Comparison of ENCODE assay signal across 22 cellular contexts in genomic region chr9:137234055-137234697, GRCh38. TPM values are rescaled to one million over a fixed set of nuclear protein-coding genes. Genes with fewer than 3 reads are reported as not detected.
DNase-seq lines count a peak whose midpoint lies in the region; ATAC-seq, FAIRE-seq and TF ChIP-seq lines count a peak whose summit lies in the region.
"Had no signal": no experiment of that assay in that cellular context is flagged by ENCODE, and none has a peak within 500 bp of the region (broad histone marks: within the 10 kb centered on the region; RNA-seq: fewer than 3 reads in every experiment).

No MANE protein-coding gene starts in this region.

- TF ChIP-seq CTCF in K562 (IDR thresholded peaks at IDR 0.05 in 2 of 3, conservative IDR thresholded peaks at IDR 0.05 in 1 of 3; ENCODE audit: insufficient read depth in 2 of 3, low read depth in 1 of 3, low read length in 3 of 3) (no peak), RWPE1 (conservative IDR thresholded peaks at IDR 0.05; ENCODE audit: low read depth) (no peak)

- intact Hi-C loops in K562 (cut with micrococcal nuclease): no loop called here

- DNase-seq in NCI-H82 (lab: John Stamatoyannopoulos, UW) (peak; percentile 22), NCI-H82 treated with DMSO at 0.1 percent for 48 hours (lab: John Stamatoyannopoulos, UW; ENCODE audit: unreplicated experiment) (no peak), Karpas-422 (no peak), K562 (ENCODE audit: extremely low read depth in 1 of 4, low spot score in 3 of 4) (peak in 3 of 4 experiments; percentile 26 to 35 (median 28)), H4 (ENCODE audit: low spot score) (no peak), RWPE1 (ENCODE audit: low spot score) (no peak)
- DNase-seq: C1 segment of cervical spinal cord; CD8-positive, alpha-beta memory T cell; DMS79 treated with DMSO at 0.1 percent for 48 hours; HCEC 1CT; MM.1S; NCI-H1092 treated with DMSO at 0.1 percent for 48 hours; NCI-H187; NCI-H526; PC-3 had no signal

- in situ Hi-C loops in K562 (cut with MboI): loop anchor here (25.0 kb wide), 1 partner anchor 447 kb away; the partner anchor contains the start of genes CCDC183 and TMEM141

- no peak for ATAC-seq in K562
- no peak for ATAC-seq in HG02763 (IDR thresholded peaks at IDR 0.05; ENCODE audit: unreplicated experiment)
- ATAC-seq: PC-3 had no signal

- TF ChIP-seq POLR2A in K562 (conservative IDR thresholded peaks at IDR 0.05): no peak

- no peaks in the 10 kb centered on the region for H3K9me2 ChIP-seq in Karpas-422 (replicated peaks; ENCODE audit: insufficient read depth, low read length)

- H3K9me3 ChIP-seq in Karpas-422 (ENCODE audit: low read length) (no peaks in the 10 kb centered on the region), K562 (replicated peaks; ENCODE audit: control insufficient read depth, insufficient read depth, low read depth, low read length) (no peaks in the 10 kb centered on the region)

- POLR2A ChIA-PET in K562 (lab: Yijun Ruan, JAX): interaction anchor here (0.7 kb wide), 1 partner anchor 45 kb away, joined by 3 read pairs; no protein-coding TSS in a partner anchor
- POLR2A ChIA-PET in RWPE1 (lab: Yijun Ruan, JAX; ENCODE audit: low non-redundant PET): interaction anchor here (0.6 kb wide), 1 partner anchor 51 kb away, joined by 4 read pairs; no protein-coding TSS in a partner anchor

- CTCF ChIA-PET in K562 (lab: Yijun Ruan, JAX; ENCODE audit: low intra/inter-chr PET ratio) (no interaction called here), RWPE1 (lab: Yijun Ruan, JAX) (interaction anchor here (0.9 to 1.7 kb wide), 4 partner anchors 21 to 189 kb away, joined by 3 to 4 read pairs (median 3); partner anchors contain the start of genes EXD3 and NOXA1)

- H3K4me1 ChIP-seq in Karpas-422 (ENCODE audit: low read length) (peaks cover 45% of the 10 kb centered on the region), K562 (replicated peaks in 1 of 2; ENCODE audit: control insufficient read depth in 2 of 2, insufficient read depth in 2 of 2, low read length in 2 of 2) (peaks cover 16 to 100% of the 10 kb centered on the region in 2 experiments)

- H3K36me3 ChIP-seq in Karpas-422 (ENCODE audit: insufficient read depth, low read length) (no peaks in the 10 kb centered on the region), K562 (ENCODE audit: control insufficient read depth, insufficient read depth, low read length) (peaks cover 4% of the 10 kb centered on the region; the same call in 1 of the 3 replicates)

- H3K79me2 ChIP-seq in Karpas-422 (ENCODE audit: low read length): no peaks in the 10 kb centered on the region
- H3K79me2 ChIP-seq in K562 (ENCODE audit: control insufficient read depth, insufficient read depth, low read length): peaks cover 14% of the 10 kb centered on the region

- H3K4me3 ChIP-seq in Karpas-422 (ENCODE audit: low read length) (peak overlapping the region; percentile 45; the same call in 1 of the 2 replicates), K562 (no peak overlapping the region)

- H3K4me2 ChIP-seq in Karpas-422 (ENCODE audit: low read depth, low read length, poor library complexity, severe bottlenecking): peak overlapping the region; percentile 70
- H3K4me2 ChIP-seq in K562 (ENCODE audit: insufficient read depth, low read length): no peak overlapping the region

- no TSS peak for BruUV-seq in K562 (replicated peaks; lab: Mats Ljungman, UMichigan)

- H2AFZ ChIP-seq in Karpas-422 (ENCODE audit: low read length): no peak overlapping the region
- no peak overlapping the region for H2AFZ ChIP-seq in K562 (ENCODE audit: low read depth, low read length)

- no peak for TF ChIP-seq RAD21 in K562 (CRISPR knock-in tag; conservative IDR thresholded peaks at IDR 0.05 in 1 of 2, IDR thresholded peaks at IDR 0.05 in 1 of 2)

- H3K27ac ChIP-seq in Karpas-422 (ENCODE audit: low read length): no peak overlapping the region
- no peak overlapping the region for H3K27ac ChIP-seq in K562 (ENCODE audit: extremely low read depth, low read depth, low read length)
- no peak overlapping the region for H3K27ac ChIP-seq in RWPE1

- H4K20me1 ChIP-seq in Karpas-422 (ENCODE audit: insufficient read depth, low read depth, low read length) (peaks cover 35% of the 10 kb centered on the region; the same call in 1 of the 2 replicates), K562 (replicated peaks; ENCODE audit: control insufficient read depth, insufficient read depth, low read length) (no peaks in the 10 kb centered on the region)

- 57% methylated on average over 23 of the region's 40 CpGs for WGBS in K562 (ENCODE audit: insufficient coverage, low coverage, missing lambda C conversion rate)

- FAIRE-seq in K562 (lab: Jason Lieb, UNC): no peak
- FAIRE-seq: A204.1, D721Med, HTR-8/SVneo had no signal

- H3K27me3 ChIP-seq in Karpas-422 (ENCODE audit: low read length) (no peaks in the 10 kb centered on the region), K562 (ENCODE audit: control insufficient read depth in 2 of 2, insufficient read depth in 2 of 2, low read length in 2 of 2) (no peaks in the 10 kb centered on the region)

- H3K9ac ChIP-seq in Karpas-422 (ENCODE audit: low read length) (peak overlapping the region; percentile 43), K562 (ENCODE audit: insufficient read depth in 1 of 2, low read depth in 2 of 2, low read length in 2 of 2) (peak overlapping the region in 1 of 2 experiments; percentile 76; a peak in 2 of 4 replicates)

- peaks cover 4% of the 10 kb centered on the region for H3K9me1 ChIP-seq in K562 (ENCODE audit: control insufficient read depth, insufficient read depth, low read length)

- TF ChIP-seq EP300 in K562 (IDR thresholded peaks at IDR 0.05; ENCODE audit: low read length): no peak

RNA-seq across cellular contexts. Expression of gene SLC34A3, which starts 3.5 kb away (rescaled TPM):
- not detected in 2 replicates for total RNA-seq in Karpas-422 (2014; rRNA removed; shearing (Covaris generic); ENCODE audit: low replicate concordance)
- total RNA-seq in K562 (2011; cell fraction: chromatin; rRNA removed; ENCODE audit: low replicate concordance): not detected in 2 replicates
- total RNA-seq in K562 (2011; cell fraction: nucleolus; rRNA removed): not detected in 2 replicates
- not detected in 2 replicates for total RNA-seq in K562 (2011; cell fraction: nucleoplasm; rRNA removed)
- not detected in 2 replicates for total RNA-seq in K562 (2014; rRNA removed)
- total RNA-seq in K562 (2014; rRNA removed; fragmentation: Illumina TruSeq; extraction: Trizol): not detected in 2 replicates
- not detected in 2 replicates for total RNA-seq in K562 (2015; rRNA removed; fragmentation: Illumina TruSeq; extraction: Trizol)
- total RNA-seq in K562 (2021): not detected in 2 replicates
- not detected in 2 replicates for polyA plus RNA-seq in K562 (2011; rRNA removed)
- polyA plus RNA-seq in K562 (2011; cell fraction: cytosol; rRNA removed): 0.03 TPM in 1 of 2 replicates, not detected in the other
- not detected in 2 replicates for polyA plus RNA-seq in K562 (2011; cell fraction: nucleus; rRNA removed)
- polyA plus RNA-seq in K562 (2012): 0.09 and 0.21 TPM in 2 replicates
- polyA plus RNA-seq in K562 (2014; fragmentation: Illumina TruSeq; extraction: Trizol): not detected in 2 replicates
- polyA plus RNA-seq in K562 (2014; fragmentation: Nextera tagmentation; extraction: Ambion mirVana): not detected
- polyA plus RNA-seq in K562 (2014; rRNA removed): not detected in 2 replicates
- polyA minus RNA-seq in K562 (2011; rRNA and poly(A)+ RNA removed): not detected in 2 replicates
- polyA minus RNA-seq in K562 (2011; cell fraction: cytosol; rRNA and poly(A)+ RNA removed): not detected in 2 replicates
- polyA minus RNA-seq in K562 (2011; cell fraction: nucleus; rRNA and poly(A)+ RNA removed): not detected in 2 replicates
- total RNA-seq in H4 (2014; rRNA removed; shearing (Covaris generic)): not detected in 2 replicates
- total RNA-seq: CD8-positive, alpha-beta memory T cell; G401 had no signal
- polyA plus RNA-seq: CD8-positive, alpha-beta memory T cell; IgD-negative memory B cell had no signal

RNA-seq across cellular contexts. Expression of gene RNF224, which starts 6.9 kb away (rescaled TPM):
- total RNA-seq in Karpas-422 (2014; rRNA removed; shearing (Covaris generic); ENCODE audit: low replicate concordance): 0.37 TPM in 1 of 2 replicates, not detected in the other
- 0.25 TPM in 1 of 2 replicates, not detected in the other for total RNA-seq in K562 (2011; cell fraction: chromatin; rRNA removed; ENCODE audit: low replicate concordance)
- 0.17 and 0.26 TPM in 2 replicates for total RNA-seq in K562 (2011; cell fraction: nucleolus; rRNA removed)
- total RNA-seq in K562 (2011; cell fraction: nucleoplasm; rRNA removed): not detected in 2 replicates
- 0.16 TPM in 1 of 2 replicates, not detected in the other for total RNA-seq in K562 (2014; rRNA removed)
- total RNA-seq in K562 (2014; rRNA removed; fragmentation: Illumina TruSeq; extraction: Trizol): not detected in 2 replicates
- total RNA-seq in K562 (2015; rRNA removed; fragmentation: Illumina TruSeq; extraction: Trizol): not detected in 2 replicates
- total RNA-seq in K562 (2021): not detected in 2 replicates
- polyA plus RNA-seq in K562 (2011; rRNA removed): 0.04 TPM in 1 of 2 replicates, not detected in the other
- polyA plus RNA-seq in K562 (2011; cell fraction: cytosol; rRNA removed): 0.18 TPM in 1 of 2 replicates, not detected in the other
- 0.10 and 0.16 TPM in 2 replicates for polyA plus RNA-seq in K562 (2011; cell fraction: nucleus; rRNA removed)
- 0.25 and 0.58 TPM in 2 replicates for polyA plus RNA-seq in K562 (2012)
- polyA plus RNA-seq in K562 (2014; fragmentation: Illumina TruSeq; extraction: Trizol): not detected in 2 replicates
- not detected for polyA plus RNA-seq in K562 (2014; fragmentation: Nextera tagmentation; extraction: Ambion mirVana)
- polyA plus RNA-seq in K562 (2014; rRNA removed): not detected in 2 replicates
- not detected in 2 replicates for polyA minus RNA-seq in K562 (2011; rRNA and poly(A)+ RNA removed)
- polyA minus RNA-seq in K562 (2011; cell fraction: cytosol; rRNA and poly(A)+ RNA removed): not detected in 2 replicates
- not detected in 2 replicates for polyA minus RNA-seq in K562 (2011; cell fraction: nucleus; rRNA and poly(A)+ RNA removed)
- total RNA-seq in H4 (2014; rRNA removed; shearing (Covaris generic)): not detected in 2 replicates
- total RNA-seq: CD8-positive, alpha-beta memory T cell; G401 had no signal
- polyA plus RNA-seq: CD8-positive, alpha-beta memory T cell; IgD-negative memory B cell had no signal

RNA-seq across cellular contexts. Expression of gene TUBB4B, which starts 6.9 kb away (rescaled TPM):
- total RNA-seq in Karpas-422 (2014; rRNA removed; shearing (Covaris generic); ENCODE audit: low replicate concordance): 97.1 and 152 TPM in 2 replicates
- total RNA-seq in K562 (2011; cell fraction: chromatin; rRNA removed; ENCODE audit: low replicate concordance): 122 and 317 TPM in 2 replicates
- 269 and 300 TPM in 2 replicates for total RNA-seq in K562 (2011; cell fraction: nucleolus; rRNA removed)
- total RNA-seq in K562 (2011; cell fraction: nucleoplasm; rRNA removed): 142 and 195 TPM in 2 replicates
- total RNA-seq in K562 (2014; rRNA removed) (264 and 325 TPM in 2 replicates), K562 (2014; rRNA removed; fragmentation: Illumina TruSeq; extraction: Trizol) (86.3 and 117 TPM in 2 replicates), K562 (2015; rRNA removed; fragmentation: Illumina TruSeq; extraction: Trizol) (287 and 291 TPM in 2 replicates), K562 (2021) (425 and 437 TPM in 2 replicates)
- polyA plus RNA-seq in K562 (2011; rRNA removed) (268 and 271 TPM in 2 replicates), K562 (2014; fragmentation: Illumina TruSeq; extraction: Trizol) (393 and 490 TPM in 2 replicates), K562 (2014; fragmentation: Nextera tagmentation; extraction: Ambion mirVana) (10 to 100 TPM; 24.1 to 51.3 TPM), K562 (2014; rRNA removed) (426 and 443 TPM in 2 replicates)
- 337 and 660 TPM in 2 replicates for polyA plus RNA-seq in K562 (2011; cell fraction: cytosol; rRNA removed)
- 333 and 371 TPM in 2 replicates for polyA plus RNA-seq in K562 (2011; cell fraction: nucleus; rRNA removed)
- polyA plus RNA-seq in K562 (2012): 429 and 432 TPM in 2 replicates
- 130 and 204 TPM in 2 replicates for polyA minus RNA-seq in K562 (2011; rRNA and poly(A)+ RNA removed)
- 222 and 247 TPM in 2 replicates for polyA minus RNA-seq in K562 (2011; cell fraction: cytosol; rRNA and poly(A)+ RNA removed)
- 108 and 161 TPM in 2 replicates for polyA minus RNA-seq in K562 (2011; cell fraction: nucleus; rRNA and poly(A)+ RNA removed)
- 164 and 180 TPM in 2 replicates for total RNA-seq in H4 (2014; rRNA removed; shearing (Covaris generic))

RNA-seq across cellular contexts. Expression of gene CYSRT1, which starts 9.2 kb away (rescaled TPM):
- 0.75 and 1.2 TPM in 2 replicates for total RNA-seq in Karpas-422 (2014; rRNA removed; shearing (Covaris generic); ENCODE audit: low replicate concordance)
- total RNA-seq in K562 (2011; cell fraction: chromatin; rRNA removed; ENCODE audit: low replicate concordance): 1.2 TPM in 1 of 2 replicates, not detected in the other
- total RNA-seq in K562 (2011; cell fraction: nucleolus; rRNA removed): 0.92 and 1.2 TPM in 2 replicates
- total RNA-seq in K562 (2011; cell fraction: nucleoplasm; rRNA removed): 0.46 and 0.51 TPM in 2 replicates
- total RNA-seq in K562 (2014; rRNA removed): 0.41 and 0.73 TPM in 2 replicates
- total RNA-seq in K562 (2014; rRNA removed; fragmentation: Illumina TruSeq; extraction: Trizol): not detected in 2 replicates
- 0.22 and 0.60 TPM in 2 replicates for total RNA-seq in K562 (2015; rRNA removed; fragmentation: Illumina TruSeq; extraction: Trizol)
- 0.22 and 0.60 TPM in 2 replicates for total RNA-seq in K562 (2021)
- 0.24 and 0.91 TPM in 2 replicates for polyA plus RNA-seq in K562 (2011; rRNA removed)
- polyA plus RNA-seq in K562 (2011; cell fraction: cytosol; rRNA removed): 0.66 and 2.3 TPM in 2 replicates
- polyA plus RNA-seq in K562 (2011; cell fraction: nucleus; rRNA removed): 0.42 and 0.61 TPM in 2 replicates
- 0.47 and 1.4 TPM in 2 replicates for polyA plus RNA-seq in K562 (2012)
- polyA plus RNA-seq in K562 (2014; fragmentation: Illumina TruSeq; extraction: Trizol): 0.32 TPM in 1 of 2 replicates, not detected in the other
- under 1 TPM in 1 of 2 experiments, not detected in 1; 0.04 TPM for polyA plus RNA-seq in K562 (2014; fragmentation: Nextera tagmentation; extraction: Ambion mirVana)
- polyA plus RNA-seq in K562 (2014; rRNA removed): 0.15 and 1.4 TPM in 2 replicates
- 0.32 TPM in 1 of 2 replicates, not detected in the other for polyA minus RNA-seq in K562 (2011; rRNA and poly(A)+ RNA removed)
- not detected in 2 replicates for polyA minus RNA-seq in K562 (2011; cell fraction: cytosol; rRNA and poly(A)+ RNA removed)
- 0.54 and 0.56 TPM in 2 replicates for polyA minus RNA-seq in K562 (2011; cell fraction: nucleus; rRNA and poly(A)+ RNA removed)
- total RNA-seq in H4 (2014; rRNA removed; shearing (Covaris generic)): 0.14 and 0.37 TPM in 2 replicates
- polyA plus RNA-seq: IgD-negative memory B cell had no signal

RNA-seq across cellular contexts. Expression of gene RNF208, which starts 12.1 kb away (rescaled TPM):
- total RNA-seq in Karpas-422 (2014; rRNA removed; shearing (Covaris generic); ENCODE audit: low replicate concordance): 0.26 and 0.36 TPM in 2 replicates
- 0.97 and 2.3 TPM in 2 replicates for total RNA-seq in K562 (2011; cell fraction: chromatin; rRNA removed; ENCODE audit: low replicate concordance)
- total RNA-seq in K562 (2011; cell fraction: nucleolus; rRNA removed): 2.1 and 2.3 TPM in 2 replicates
- 0.61 and 1.8 TPM in 2 replicates for total RNA-seq in K562 (2011; cell fraction: nucleoplasm; rRNA removed)
- total RNA-seq in K562 (2014; rRNA removed) (0.50 and 0.90 TPM in 2 replicates), K562 (2014; rRNA removed; fragmentation: Illumina TruSeq; extraction: Trizol) (not detected in 2 replicates), K562 (2015; rRNA removed; fragmentation: Illumina TruSeq; extraction: Trizol) (0.47 and 0.49 TPM in 2 replicates), K562 (2021) (6.6 and 6.9 TPM in 2 replicates)
- polyA plus RNA-seq in K562 (2011; rRNA removed) (0.15 and 1.3 TPM in 2 replicates), K562 (2014; fragmentation: Illumina TruSeq; extraction: Trizol) (0.62 and 2.4 TPM in 2 replicates), K562 (2014; fragmentation: Nextera tagmentation; extraction: Ambion mirVana) (under 1 TPM in 1 of 2 experiments, not detected in 1; 0.18 TPM), K562 (2014; rRNA removed) (3.1 and 5.1 TPM in 2 replicates)
- polyA plus RNA-seq in K562 (2011; cell fraction: cytosol; rRNA removed): 0.40 and 1.2 TPM in 2 replicates
- 9.0 and 9.2 TPM in 2 replicates for polyA plus RNA-seq in K562 (2011; cell fraction: nucleus; rRNA removed)
- 6.0 and 7.9 TPM in 2 replicates for polyA plus RNA-seq in K562 (2012)
- polyA minus RNA-seq in K562 (2011; rRNA and poly(A)+ RNA removed): not detected in 2 replicates
- polyA minus RNA-seq in K562 (2011; cell fraction: cytosol; rRNA and poly(A)+ RNA removed): 2.1 and 3.4 TPM in 2 replicates
- 0.78 and 0.81 TPM in 2 replicates for polyA minus RNA-seq in K562 (2011; cell fraction: nucleus; rRNA and poly(A)+ RNA removed)
- total RNA-seq in H4 (2014; rRNA removed; shearing (Covaris generic)): 0.31 TPM in 1 of 2 replicates, not detected in the other
- total RNA-seq: G401, LHCN-M2 had no signal
- polyA plus RNA-seq: CD8-positive, alpha-beta memory T cell; IgD-negative memory B cell had no signal

Comparison
In these comparisons a context has a peak if more than half of its experiments do, and no peak if none do; other contexts are left out.
1. DNase-seq: peak in NCI-H82 (single experiment) and K562 (3 of 4); none in NCI-H82 treated with DMSO at 0.1 percent for 48 hours (single experiment), Karpas-422 (single experiment), H4 (single experiment) and RWPE1 (single experiment).